In genomic region chr9:133578524-133579230, GRCh38 we compare ENCODE assay signal across 1 cellular context.
TF ChIP-seq lines count a peak whose summit lies in the region.

No MANE protein-coding gene starts in this region.

TF ChIP-seq in IMR-90, 13 proteins besides CTCF, POLR2A, EP300 and RAD21 (continued from another document):
- no peak for TF ChIP-seq MXI1 (IDR thresholded peaks at IDR 0.05; ENCODE audit: borderline replicate concordance, low read depth, low read length)
- TF ChIP-seq NFE2L2 (IDR thresholded peaks at IDR 0.05; ENCODE audit: low read depth, low read length), result no peak
- no peak for TF ChIP-seq RCOR1 (IDR thresholded peaks at IDR 0.05; ENCODE audit: insufficient replicate concordance, low read length)
- TF ChIP-seq BHLHE40 (IDR thresholded peaks at IDR 0.05; ENCODE audit: low read depth, low read length), result no peak
- TF ChIP-seq USF2 (IDR thresholded peaks at IDR 0.05; ENCODE audit: low read depth, low read length), result no peak
